In genomic region chr14:60817113-60817512, GRCh38 we compare ENCODE assay signal across 20 cellular contexts.
"Had no signal": no experiment of that assay in that cellular context is flagged by ENCODE, and none has a peak within 500 bp of the region (broad histone marks: within the 10 kb centered on the region; RNA-seq: fewer than 3 reads in every experiment).

No MANE protein-coding gene starts in this region.

- DNase-seq: activated naive CD8-positive, alpha-beta T cell treated with anti-CD3 and anti-CD28 coated beads for 36 hours; activated T-cell treated with anti-CD3 and anti-CD28 coated beads, Interleukin-2, amount 50 U/mL, for 1 hour; amygdala; cerebellar nuclear complex; foreskin fibroblast; glutamatergic neuron; immature natural killer cell; left ventricle myocardium superior; midbrain; natural killer cell; retina; stimulated activated CD4-positive, alpha-beta T cell treated with anti-CD3 and anti-CD28 coated beads, Interleukin-4, amount 100 ng/mL, for 4 hours; stimulated activated naive CD8-positive, alpha-beta T cell treated with anti-CD3 and anti-CD28 coated beads, Interleukin-15, Interleukin-2, amounts not matched to agents 100 U/mL and 50 U/mL, for 24 hours; substantia nigra; T1000; thyroid gland; upper lobe of right lung had no signal

- H3K27ac ChIP-seq: coronary artery, hepatocyte, thyroid gland, upper lobe of right lung had no signal

- H3K4me3 ChIP-seq: coronary artery, hepatocyte, thyroid gland, upper lobe of right lung had no signal

- H3K9me3 ChIP-seq: thyroid gland, upper lobe of right lung had no signal

- ATAC-seq: left ventricle myocardium superior; natural killer cell; stimulated activated naive CD8-positive, alpha-beta T cell treated with anti-CD3 and anti-CD28 coated beads, Interleukin-15, Interleukin-2, amounts not matched to agents 100 U/mL and 50 U/mL, for 24 hours; upper lobe of right lung; WTC11 had no signal
